Comparison of ENCODE assay signal across 2 cellular contexts in genomic region chr12:30795410-30795659, GRCh38.
TF ChIP-seq lines count a peak whose summit lies in the region.

No MANE protein-coding gene starts in this region.

TF ChIP-seq in H1, 55 proteins besides CTCF, POLR2A, EP300 and RAD21:
- TF ChIP-seq, protein P1, sequence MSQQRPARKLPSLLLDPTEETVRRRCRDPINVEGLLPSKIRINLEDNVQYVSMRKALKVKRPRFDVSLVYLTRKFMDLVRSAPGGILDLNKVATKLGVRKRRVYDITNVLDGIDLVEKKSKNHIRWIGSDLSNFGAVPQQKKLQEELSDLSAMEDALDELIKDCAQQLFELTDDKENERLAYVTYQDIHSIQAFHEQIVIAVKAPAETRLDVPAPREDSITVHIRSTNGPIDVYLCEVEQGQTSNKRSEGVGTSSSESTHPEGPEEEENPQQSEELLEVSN (IDR thresholded peaks at IDR 0.05) = peak; percentile 21; the same call in 1 of the 2 replicates
- no peak for TF ChIP-seq BCL11A (IDR thresholded peaks at IDR 0.05; ENCODE audit: low read depth in 2 of 2, low read length in 2 of 2)

TF ChIP-seq in neural cell, 6 proteins besides CTCF, POLR2A, EP300 and RAD21:
- TF ChIP-seq TAF1 (IDR thresholded peaks at IDR 0.05; ENCODE audit: low read depth) (no peak), POLR2AphosphoS5 (IDR thresholded peaks at IDR 0.05) (no peak), SMC3 (conservative IDR thresholded peaks at IDR 0.05; ENCODE audit: poor library complexity) (no peak), EZH2 (IDR thresholded peaks at IDR 0.05; ENCODE audit: borderline replicate concordance, insufficient read depth, low read length, poor library complexity, severe bottlenecking) (no peak), MXI1 (conservative IDR thresholded peaks at IDR 0.05; ENCODE audit: poor library complexity, severe bottlenecking) (no peak)
- TF ChIP-seq, protein P2, sequence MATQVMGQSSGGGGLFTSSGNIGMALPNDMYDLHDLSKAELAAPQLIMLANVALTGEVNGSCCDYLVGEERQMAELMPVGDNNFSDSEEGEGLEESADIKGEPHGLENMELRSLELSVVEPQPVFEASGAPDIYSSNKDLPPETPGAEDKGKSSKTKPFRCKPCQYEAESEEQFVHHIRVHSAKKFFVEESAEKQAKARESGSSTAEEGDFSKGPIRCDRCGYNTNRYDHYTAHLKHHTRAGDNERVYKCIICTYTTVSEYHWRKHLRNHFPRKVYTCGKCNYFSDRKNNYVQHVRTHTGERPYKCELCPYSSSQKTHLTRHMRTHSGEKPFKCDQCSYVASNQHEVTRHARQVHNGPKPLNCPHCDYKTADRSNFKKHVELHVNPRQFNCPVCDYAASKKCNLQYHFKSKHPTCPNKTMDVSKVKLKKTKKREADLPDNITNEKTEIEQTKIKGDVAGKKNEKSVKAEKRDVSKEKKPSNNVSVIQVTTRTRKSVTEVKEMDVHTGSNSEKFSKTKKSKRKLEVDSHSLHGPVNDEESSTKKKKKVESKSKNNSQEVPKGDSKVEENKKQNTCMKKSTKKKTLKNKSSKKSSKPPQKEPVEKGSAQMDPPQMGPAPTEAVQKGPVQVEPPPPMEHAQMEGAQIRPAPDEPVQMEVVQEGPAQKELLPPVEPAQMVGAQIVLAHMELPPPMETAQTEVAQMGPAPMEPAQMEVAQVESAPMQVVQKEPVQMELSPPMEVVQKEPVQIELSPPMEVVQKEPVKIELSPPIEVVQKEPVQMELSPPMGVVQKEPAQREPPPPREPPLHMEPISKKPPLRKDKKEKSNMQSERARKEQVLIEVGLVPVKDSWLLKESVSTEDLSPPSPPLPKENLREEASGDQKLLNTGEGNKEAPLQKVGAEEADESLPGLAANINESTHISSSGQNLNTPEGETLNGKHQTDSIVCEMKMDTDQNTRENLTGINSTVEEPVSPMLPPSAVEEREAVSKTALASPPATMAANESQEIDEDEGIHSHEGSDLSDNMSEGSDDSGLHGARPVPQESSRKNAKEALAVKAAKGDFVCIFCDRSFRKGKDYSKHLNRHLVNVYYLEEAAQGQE (IDR thresholded peaks at IDR 0.05; ENCODE audit: borderline replicate concordance) = no peak
